ENCODE assay signal across 9 cellular contexts in genomic region chr20:48750941-48751620, GRCh38.
DNase-seq lines count a peak whose midpoint lies in the region; ATAC-seq and TF ChIP-seq lines count a peak whose summit lies in the region.
"Had no signal": no experiment of that assay in that cellular context is flagged by ENCODE, and none has a peak within 500 bp of the region (broad histone marks: within the 10 kb centered on the region; RNA-seq: fewer than 3 reads in every experiment).

No MANE protein-coding gene starts in this region.

- no peak overlapping the region for H3K4me3 ChIP-seq in brain microvascular endothelial cell (ENCODE audit: low read depth, low read length)

- ATAC-seq in HG03097 (IDR thresholded peaks at IDR 0.05; ENCODE audit: low FRiP score, unreplicated experiment) (no peak), HG03025 (IDR thresholded peaks at IDR 0.05; ENCODE audit: low FRiP score, unreplicated experiment) (no peak)

- no peaks in the 10 kb centered on the region for H3K36me3 ChIP-seq in brain microvascular endothelial cell (replicated peaks)

- H3K4me3 Mint-ChIP-seq in T-helper 1 cell treated with Interleukin-12 subunit alpha and Interleukin-12 subunit beta and Interleukin-4 antibody, amounts not matched to agents 30 μg/mL and 1 μg/mL, for 36 hours = peak overlapping the region; percentile 38

- TF ChIP-seq CTCF in brain microvascular endothelial cell (IDR thresholded peaks at IDR 0.05; ENCODE audit: low read depth, low read length, missing control alignments) = no peak

- H3K4me1 Mint-ChIP-seq in T-helper 1 cell treated with Interleukin-12 subunit alpha and Interleukin-12 subunit beta and Interleukin-4 antibody, amounts not matched to agents 30 μg/mL and 1 μg/mL, for 36 hours (ENCODE audit: low read depth) = peaks cover 60% of the 10 kb centered on the region

- no peaks in the 10 kb centered on the region for H3K27me3 ChIP-seq in brain microvascular endothelial cell (replicated peaks)

- peak overlapping the region; percentile 50 for H3K27ac Mint-ChIP-seq in T-helper 1 cell treated with Interleukin-12 subunit alpha and Interleukin-12 subunit beta and Interleukin-4 antibody, amounts not matched to agents 30 μg/mL and 1 μg/mL, for 36 hours

- DNase-seq in KG1 (lab: John Stamatoyannopoulos, UW) (peak; percentile 31), dermis microvascular lymphatic vessel endothelial cell (ENCODE audit: low read depth in 2 of 2) (peak; percentile 61 to 93), myocyte (ENCODE audit: low read depth) (peak; percentile 24), epidermal melanocyte (ENCODE audit: insufficient read length, low spot score) (no peak), brain microvascular endothelial cell (no peak)

- peaks cover 57% of the 10 kb centered on the region for H3K36me3 Mint-ChIP-seq in T-helper 1 cell treated with Interleukin-12 subunit alpha and Interleukin-12 subunit beta and Interleukin-4 antibody, amounts not matched to agents 30 μg/mL and 1 μg/mL, for 36 hours (ENCODE audit: low read depth)

- in situ Hi-C loops in brain microvascular endothelial cell (cut with HindIII; ENCODE audit: low pct_ligation_motif_present, low sequenced_read_pairs) = no loop called here

- H3K27me3 Mint-ChIP-seq in T-helper 1 cell treated with Interleukin-12 subunit alpha and Interleukin-12 subunit beta and Interleukin-4 antibody, amounts not matched to agents 30 μg/mL and 1 μg/mL, for 36 hours (ENCODE audit: low read depth) = no peaks in the 10 kb centered on the region

- no peak overlapping the region for H3K27ac ChIP-seq in brain microvascular endothelial cell
- H3K27ac ChIP-seq: KMS-11 had no signal

- peaks cover 8% of the 10 kb centered on the region for H3K9me3 Mint-ChIP-seq in T-helper 1 cell treated with Interleukin-12 subunit alpha and Interleukin-12 subunit beta and Interleukin-4 antibody, amounts not matched to agents 30 μg/mL and 1 μg/mL, for 36 hours

Comparison
In these comparisons a context has a peak if more than half of its experiments do, and no peak if none do; other contexts are left out.
1. DNase-seq: peak in KG1 (single experiment), dermis microvascular lymphatic vessel endothelial cell (2 of 2) and myocyte (single experiment); none in epidermal melanocyte (single experiment) and brain microvascular endothelial cell (single experiment).